Comparison of ENCODE assay signal across 20 cellular contexts in the genomic region with DNA sequence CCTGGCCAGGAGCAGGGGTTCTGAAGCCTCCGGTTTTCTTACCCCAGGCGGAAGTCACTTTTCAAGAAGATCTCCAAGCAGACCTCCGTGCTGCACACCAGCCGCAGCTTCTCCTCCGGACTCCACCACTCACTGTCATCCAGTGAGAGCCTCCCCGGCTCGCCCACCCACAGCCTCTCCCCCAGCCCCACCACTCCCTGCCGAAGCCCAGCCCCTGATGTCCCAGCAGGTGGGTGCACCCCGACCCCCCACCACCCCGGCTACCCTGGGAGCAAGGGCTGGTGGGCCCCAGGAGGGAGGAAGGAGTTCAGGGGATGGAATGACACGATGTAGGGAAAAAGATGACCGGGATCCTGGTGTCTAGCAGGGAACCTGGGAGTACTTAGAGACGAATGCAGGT.
"Had no signal": no experiment of that assay in that cellular context is flagged by ENCODE, and none has a peak within 500 bp of the region (broad histone marks: within the 10 kb centered on the region; RNA-seq: fewer than 3 reads in every experiment).

No MANE protein-coding gene starts in this region.

- H3K9me3 Mint-ChIP-seq: activated CD4-positive, alpha-beta T cell treated with anti-CD3 and anti-CD28 coated beads, Interleukin-2, amount 10 ng/mL, durations not matched to agents 24 days and 14 days; activated CD8-positive, alpha-beta T cell treated with anti-CD3 and anti-CD28 coated beads for 36 hours; activated naive CD4-positive, alpha-beta T cell treated with anti-CD3 and anti-CD28 coated beads for 36 hours; activated naive CD4-positive, alpha-beta T cell treated with anti-CD3 and anti-CD28 coated beads, Interleukin-2, amount 50 U/mL, for 24 hours; activated naive CD8-positive, alpha-beta T cell treated with anti-CD3 and anti-CD28 coated beads, Interleukin-2, amount 10 ng/mL, durations not matched to agents 7 days and 5 days; activated T-cell treated with anti-CD3 and anti-CD28 coated beads, Interleukin-2, amount 50 U/mL, for 4 hours; activated T-helper 17 cell treated with anti-CD3 and anti-CD28 coated beads, Interleukin-2, amount 50 U/mL, for 72 hours; endodermal cell had no signal

- H3K27ac ChIP-seq: brain microvascular endothelial cell had no signal

- ATAC-seq: activated CD4-positive, alpha-beta T cell treated with anti-CD3 and anti-CD28 coated beads for 36 hours; activated CD8-positive, alpha-beta T cell treated with anti-CD3 and anti-CD28 coated beads for 36 hours; activated T-cell treated with anti-CD3 and anti-CD28 coated beads, Interleukin-2, amount 50 U/mL, for 4 hours; activated T-helper 17 cell treated with anti-CD3 and anti-CD28 coated beads, Interleukin-2, amount 50 U/mL, for 72 hours; esophagus mucosa had no signal

- H3K27ac Mint-ChIP-seq: activated CD4-positive, alpha-beta T cell treated with anti-CD3 and anti-CD28 coated beads for 36 hours; activated CD4-positive, alpha-beta T cell treated with anti-CD3 and anti-CD28 coated beads, Interleukin-2, amount 10 ng/mL, durations not matched to agents 24 days and 14 days; activated CD8-positive, alpha-beta T cell treated with anti-CD3 and anti-CD28 coated beads for 36 hours; activated naive CD4-positive, alpha-beta T cell treated with anti-CD3 and anti-CD28 coated beads for 36 hours; activated naive CD4-positive, alpha-beta T cell treated with anti-CD3 and anti-CD28 coated beads, Interleukin-2, amount 50 U/mL, for 24 hours; activated naive CD8-positive, alpha-beta T cell treated with anti-CD3 and anti-CD28 coated beads, Interleukin-2, amount 10 ng/mL, durations not matched to agents 7 days and 5 days; endodermal cell had no signal

- H3K4me1 Mint-ChIP-seq: endodermal cell had no signal

- H3K27me3 Mint-ChIP-seq: activated CD4-positive, alpha-beta T cell treated with anti-CD3 and anti-CD28 coated beads for 36 hours; activated CD4-positive, alpha-beta T cell treated with anti-CD3 and anti-CD28 coated beads, Interleukin-2, amount 10 ng/mL, durations not matched to agents 24 days and 14 days; activated CD8-positive, alpha-beta T cell treated with anti-CD3 and anti-CD28 coated beads for 36 hours; activated naive CD4-positive, alpha-beta T cell treated with anti-CD3 and anti-CD28 coated beads, Interleukin-2, amount 50 U/mL, for 24 hours; activated naive CD8-positive, alpha-beta T cell treated with anti-CD3 and anti-CD28 coated beads, Interleukin-2, amount 10 ng/mL, durations not matched to agents 7 days and 5 days; activated T-helper 17 cell treated with anti-CD3 and anti-CD28 coated beads, Interleukin-2, amount 50 U/mL, for 72 hours had no signal

- DNase-seq: activated CD4-positive, alpha-beta T cell treated with anti-CD3 and anti-CD28 coated beads for 36 hours; activated CD4-positive, alpha-beta T cell treated with anti-CD3 and anti-CD28 coated beads, Interleukin-2, amount 10 ng/mL, durations not matched to agents 24 days and 14 days; activated CD4-positive, alpha-beta T cell treated with anti-CD3 and anti-CD28 coated beads, Interleukin-2, amount 50 U/mL, for 48 hours; activated CD4-positive, CD25-positive, alpha-beta regulatory T cell; activated CD4-positive, CD25-positive, alpha-beta regulatory T cell treated with anti-CD3 and anti-CD28 coated beads, Interleukin-2, amount 50 U/mL, for 72 hours; activated CD8-positive, alpha-beta memory T cell treated with anti-CD3 and anti-CD28 coated beads for 24 hours; activated CD8-positive, alpha-beta T cell treated with anti-CD3 and anti-CD28 coated beads for 36 hours; activated effector memory CD4-positive, alpha-beta T cell treated with Interleukin-2 at 50 U/mL for 16 hours; activated gamma-delta T cell treated with Interleukin-2 at 50 U/mL for 16 hours; activated naive CD4-positive, alpha-beta T cell treated with anti-CD3 and anti-CD28 coated beads for 36 hours; activated naive CD8-positive, alpha-beta T cell treated with anti-CD3 and anti-CD28 coated beads, Interleukin-2, amount 10 ng/mL, durations not matched to agents 7 days and 5 days; activated T-cell treated with anti-CD3 and anti-CD28 coated beads, Interleukin-2, amount 50 U/mL, for 4 hours; brain microvascular endothelial cell; effector memory CD4-positive, alpha-beta T cell; foreskin fibroblast; head of caudate nucleus had no signal

- H3K4me3 Mint-ChIP-seq: activated CD4-positive, alpha-beta T cell treated with anti-CD3 and anti-CD28 coated beads for 36 hours; activated CD4-positive, alpha-beta T cell treated with anti-CD3 and anti-CD28 coated beads, Interleukin-2, amount 10 ng/mL, durations not matched to agents 24 days and 14 days; activated CD8-positive, alpha-beta T cell treated with anti-CD3 and anti-CD28 coated beads for 36 hours; activated naive CD4-positive, alpha-beta T cell treated with anti-CD3 and anti-CD28 coated beads for 36 hours; activated naive CD4-positive, alpha-beta T cell treated with anti-CD3 and anti-CD28 coated beads, Interleukin-2, amount 50 U/mL, for 24 hours; activated naive CD8-positive, alpha-beta T cell treated with anti-CD3 and anti-CD28 coated beads, Interleukin-2, amount 10 ng/mL, durations not matched to agents 7 days and 5 days; activated T-cell treated with anti-CD3 and anti-CD28 coated beads, Interleukin-2, amount 50 U/mL, for 4 hours; activated T-helper 17 cell treated with anti-CD3 and anti-CD28 coated beads, Interleukin-2, amount 50 U/mL, for 72 hours; endodermal cell had no signal
